ENCODE assay signal across 32 cellular contexts in the genomic region with DNA sequence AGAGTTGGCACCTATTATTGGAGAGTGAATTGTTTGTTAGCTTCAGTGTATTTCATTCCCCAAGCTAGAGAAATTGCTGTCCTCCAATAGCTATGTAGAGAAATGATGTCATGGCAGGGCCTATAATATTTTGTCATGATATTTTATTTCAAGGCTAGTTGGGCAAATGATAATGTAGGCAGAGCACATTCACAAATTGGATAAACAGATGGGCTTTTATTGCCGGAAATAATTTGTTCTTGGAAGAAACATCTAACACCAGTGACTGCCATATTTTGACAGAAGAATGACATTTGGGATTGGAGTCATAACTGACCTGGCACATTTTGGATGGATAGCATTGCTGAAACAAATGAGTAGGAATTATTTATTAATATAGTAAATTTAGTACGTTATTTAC.
"Had no signal": no experiment of that assay in that cellular context is flagged by ENCODE, and none has a peak within 500 bp of the region (broad histone marks: within the 10 kb centered on the region; RNA-seq: fewer than 3 reads in every experiment).

No MANE protein-coding gene starts in this region.

- H3K4me3 ChIP-seq: breast epithelium, esophagus muscularis mucosa, heart left ventricle, ovary, sigmoid colon, stomach, suprapubic skin, tibial artery had no signal

- H3K36me3 ChIP-seq: breast epithelium, esophagus muscularis mucosa, heart left ventricle, ovary, sigmoid colon, stomach, suprapubic skin, tibial artery had no signal

- H3K27me3 ChIP-seq: breast epithelium, esophagus muscularis mucosa, foreskin keratinocyte, heart left ventricle, ovary, sigmoid colon, stomach, suprapubic skin, tibial artery had no signal

- DNase-seq: activated CD4-positive, alpha-beta T cell treated with anti-CD3 and anti-CD28 coated beads for 36 hours; activated CD4-positive, CD25-positive, alpha-beta regulatory T cell; activated CD8-positive, alpha-beta memory T cell treated with anti-CD3 and anti-CD28 coated beads, Interleukin-2, amount 10 ng/mL, durations not matched to agents 7 days and 5 days; activated CD8-positive, alpha-beta T cell treated with anti-CD3 and anti-CD28 coated beads, Interleukin-2, amount 10 ng/mL, durations not matched to agents 7 days and 5 days; activated naive CD8-positive, alpha-beta T cell treated with anti-CD3 and anti-CD28 coated beads, Interleukin-2, amount 50 U/mL, for 24 hours; activated T-cell treated with anti-CD3 and anti-CD28 coated beads, Interleukin-2, amount 50 U/mL, for 48 hours; amygdala; central memory CD4-positive, alpha-beta T cell; dermis blood vessel endothelial cell; effector CD4-positive, alpha-beta T cell; foreskin keratinocyte; heart left ventricle; hypothalamus; immature natural killer cell; kidney; left colon; mammary epithelial cell; naive B cell; nephron progenitor cell; ovary; retina; sigmoid colon; small intestine; stimulated activated CD4-positive, alpha-beta T cell treated with anti-CD3 and anti-CD28 coated beads, Interleukin-1b, Interleukin-23, amount 100 ng/mL, for 48 hours; stimulated activated CD4-positive, alpha-beta T cell treated with anti-CD3 and anti-CD28 coated beads, Interleukin-4, amount 100 ng/mL, for 4 hours; stimulated activated CD8-positive, alpha-beta memory T cell treated with anti-CD3 and anti-CD28 coated beads, Interleukin-4, amount 100 ng/mL, for 48 hours; stimulated activated naive B cell treated with anti-CD40 and anti-IgM and Interleukin-4, amounts not matched to agents 10 μg/mL and 1 μg/mL and 100 μg/mL, for 72 hours; stomach; tibial artery had no signal

- H3K9me3 ChIP-seq: breast epithelium, esophagus muscularis mucosa, ovary, sigmoid colon, stomach, suprapubic skin, tibial artery had no signal

- H3K27ac ChIP-seq: breast epithelium, esophagus muscularis mucosa, foreskin keratinocyte, heart left ventricle, ovary, sigmoid colon, stomach, suprapubic skin, tibial artery had no signal
